25 cellular contexts compared by ENCODE assay signal in the genomic region with DNA sequence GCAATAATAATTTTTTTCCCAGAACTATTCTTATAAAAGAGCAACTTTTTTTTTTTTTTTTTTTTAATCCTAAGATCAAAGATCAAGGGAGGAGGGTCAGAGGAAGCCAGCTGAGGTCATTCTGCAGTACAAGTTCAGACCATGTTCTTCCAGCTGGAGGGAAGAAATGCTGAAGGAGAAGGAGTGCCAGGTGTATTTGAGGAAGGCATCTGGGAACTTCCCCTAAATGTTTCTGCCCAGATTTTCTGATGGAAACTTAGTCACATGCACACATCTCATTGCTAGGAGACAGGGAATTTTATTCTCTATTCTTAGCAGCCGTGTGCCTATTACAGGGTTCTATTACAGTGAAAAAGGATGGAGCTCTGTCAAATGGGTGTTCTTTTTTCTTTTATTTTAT.
A peak's percentile ranks its signal among the peaks of the same experiment; 100 is the strongest.
DNase-seq lines count a peak whose midpoint lies in the region; ATAC-seq, FAIRE-seq and TF ChIP-seq lines count a peak whose summit lies in the region.
"Had no signal": no experiment of that assay in that cellular context is flagged by ENCODE, and none has a peak within 500 bp of the region (broad histone marks: within the 10 kb centered on the region; RNA-seq: fewer than 3 reads in every experiment).

No MANE protein-coding gene starts in this region.

- CTCF ChIA-PET in mammary epithelial cell (lab: Charles Lee; ENCODE audit: low non-redundant PET), result no interaction called here

- intact Hi-C loops in mammary epithelial cell (cut with micrococcal nuclease), result no loop called here
- intact Hi-C loops in breast epithelium (cut with DNase I; ENCODE audit: low total_unique reads), result no loop called here

- H2AFZ ChIP-seq in mammary epithelial cell (ENCODE audit: low read depth, low read length), result no peak overlapping the region

- DNase-seq in mammary epithelial cell, result peak; percentile 24
- DNase-seq in breast epithelium (ENCODE audit: low spot score in 2 of 2), result no peak
- peak; percentile 31 for DNase-seq in bronchial epithelial cell (ENCODE audit: low read depth)
- DNase-seq in foreskin keratinocyte, result peak; percentile 57 to 71
- DNase-seq in HuH-7 (ENCODE audit: low spot score), result no peak
- DNase-seq: AML-193; Caco-2; Calu3; CD4-positive, alpha-beta T cell; CD8-positive, alpha-beta T cell; DMS53; DMS79; DND-41; EL; GDM1 had no signal

- FAIRE-seq in bronchial epithelial cell (lab: Jason Lieb, UNC), result no peak
- FAIRE-seq: A549, D721Med, GM12878, GM12892, GM18507, GM19239 had no signal

- ATAC-seq in foreskin keratinocyte (peak; percentile 64), SK-N-SH treated with all-trans-retinoic acid at 6 μM for 48 hours (no peak)
- ATAC-seq: A549; CD8-positive, alpha-beta T cell; GM12878 had no signal

- H3K9ac ChIP-seq in mammary epithelial cell (ENCODE audit: insufficient read depth, low read length), result no peak overlapping the region
- H3K9ac ChIP-seq: BLaER1 treated with 17β-estradiol and CSF1 and Interleukin-3, amounts not matched to agents 10 nM and 100 nM had no signal

- dilution Hi-C loops in mammary epithelial cell (cut with HindIII; ENCODE audit: low sequenced_read_pairs), result no loop called here

- H3K9me3 ChIP-seq in mammary epithelial cell (replicated peaks; ENCODE audit: insufficient read depth, low read length) (no peaks in the 10 kb centered on the region), breast epithelium (no peaks in the 10 kb centered on the region)
- H3K9me3 ChIP-seq: A549; BLaER1 treated with 17β-estradiol and CSF1 and Interleukin-3, amounts not matched to agents 10 nM and 100 nM; Caco-2 had no signal

- BruUV-seq in mammary epithelial cell (replicated peaks; lab: Mats Ljungman, UMichigan), result no TSS peak

- no peak overlapping the region for H3K4me3 ChIP-seq in mammary epithelial cell (replicated peaks in 1 of 3; ENCODE audit: insufficient read depth in 1 of 3, low read depth in 2 of 3, low read length in 3 of 3)
- no peak overlapping the region for H3K4me3 ChIP-seq in breast epithelium
- no peak overlapping the region for H3K4me3 ChIP-seq in bronchial epithelial cell (ENCODE audit: low read depth, low read length)
- H3K4me3 ChIP-seq: A549; BLaER1 treated with 17β-estradiol and CSF1 and Interleukin-3, amounts not matched to agents 10 nM and 100 nM; GM12878 had no signal

- H3K27ac ChIP-seq in mammary epithelial cell (ENCODE audit: insufficient read depth, low read depth, low read length) (no peak overlapping the region), breast epithelium (no peak overlapping the region), foreskin keratinocyte (no peak overlapping the region)
- H3K27ac ChIP-seq: 22Rv1; A549; BLaER1 treated with 17β-estradiol and CSF1 and Interleukin-3, amounts not matched to agents 10 nM and 100 nM; C4-2B had no signal

- H3K4me1 ChIP-seq in mammary epithelial cell (ENCODE audit: insufficient read depth, low read length) (peaks cover 2% of the 10 kb centered on the region), breast epithelium (no peaks in the 10 kb centered on the region), foreskin keratinocyte (no peaks in the 10 kb centered on the region)
- H3K4me1 ChIP-seq: A549; BLaER1 treated with 17β-estradiol and CSF1 and Interleukin-3, amounts not matched to agents 10 nM and 100 nM; Caco-2 had no signal

- 0% methylated on average over 1 of the region's 1 CpG for WGBS in mammary epithelial cell (ENCODE audit: low coverage, missing lambda C conversion rate)

- TF ChIP-seq POLR2A in breast epithelium (IDR thresholded peaks at IDR 0.05), result no peak

- no peaks in the 10 kb centered on the region for H3K79me2 ChIP-seq in mammary epithelial cell (ENCODE audit: insufficient read depth, low read length)

- H3K4me2 ChIP-seq in mammary epithelial cell (ENCODE audit: insufficient read depth, low read depth, low read length), result no peak overlapping the region
- H3K4me2 ChIP-seq: A549; BLaER1 treated with 17β-estradiol and CSF1 and Interleukin-3, amounts not matched to agents 10 nM and 100 nM had no signal

- no peaks in the 10 kb centered on the region for H3K27me3 ChIP-seq in mammary epithelial cell (ENCODE audit: insufficient read depth, low read length)
- no peaks in the 10 kb centered on the region for H3K27me3 ChIP-seq in breast epithelium
- no peaks in the 10 kb centered on the region for H3K27me3 ChIP-seq in bronchial epithelial cell (ENCODE audit: control insufficient read depth, insufficient read depth, low read length)
- no peaks in the 10 kb centered on the region for H3K27me3 ChIP-seq in foreskin keratinocyte
- H3K27me3 ChIP-seq: BLaER1 treated with 17β-estradiol and CSF1 and Interleukin-3, amounts not matched to agents 10 nM and 100 nM had no signal

- TF ChIP-seq CTCF in mammary epithelial cell (conservative IDR thresholded peaks at IDR 0.05 in 1 of 2, IDR thresholded peaks at IDR 0.05 in 1 of 2; ENCODE audit: extremely low read depth in 1 of 2, insufficient read depth in 1 of 2, low read depth in 1 of 2, low read length in 2 of 2), result no peak
- TF ChIP-seq CTCF in breast epithelium (IDR thresholded peaks at IDR 0.05), result no peak
- TF ChIP-seq CTCF in bronchial epithelial cell (IDR thresholded peaks at IDR 0.05; ENCODE audit: insufficient read depth, low read length, severe bottlenecking), result no peak
- TF ChIP-seq CTCF in foreskin keratinocyte (conservative IDR thresholded peaks at IDR 0.05), result no peak

- H3K36me3 ChIP-seq in mammary epithelial cell (ENCODE audit: insufficient read depth, low read length), result no peaks in the 10 kb centered on the region
- H3K36me3 ChIP-seq in breast epithelium, result no peaks in the 10 kb centered on the region
- H3K36me3 ChIP-seq in bronchial epithelial cell (ENCODE audit: control insufficient read depth, insufficient read depth, low read length), result no peaks in the 10 kb centered on the region
- H3K36me3 ChIP-seq: BLaER1 treated with 17β-estradiol and CSF1 and Interleukin-3, amounts not matched to agents 10 nM and 100 nM had no signal

- no peaks in the 10 kb centered on the region for H4K20me1 ChIP-seq in mammary epithelial cell (ENCODE audit: insufficient read depth, low read length)
- H4K20me1 ChIP-seq: BLaER1 treated with 17β-estradiol and CSF1 and Interleukin-3, amounts not matched to agents 10 nM and 100 nM had no signal

- in situ Hi-C loops in mammary epithelial cell (cut with MboI; ENCODE audit: low sequenced_read_pairs in 2 of 2), result no loop called here

TF ChIP-seq in SK-N-SH treated with all-trans-retinoic acid at 6 μM for 48 hours, 23 proteins besides CTCF, POLR2A, EP300 and RAD21 (continues in another document):
- TF ChIP-seq ARNTL (CRISPR knock-in tag; IDR thresholded peaks at IDR 0.05; ENCODE audit: borderline replicate concordance, low read depth), result no peak
- TF ChIP-seq OSR1 (CRISPR knock-in tag; IDR thresholded peaks at IDR 0.05), result no peak
- no peak for TF ChIP-seq ISL1 (CRISPR knock-in tag; IDR thresholded peaks at IDR 0.05)
- TF ChIP-seq, protein P1, sequence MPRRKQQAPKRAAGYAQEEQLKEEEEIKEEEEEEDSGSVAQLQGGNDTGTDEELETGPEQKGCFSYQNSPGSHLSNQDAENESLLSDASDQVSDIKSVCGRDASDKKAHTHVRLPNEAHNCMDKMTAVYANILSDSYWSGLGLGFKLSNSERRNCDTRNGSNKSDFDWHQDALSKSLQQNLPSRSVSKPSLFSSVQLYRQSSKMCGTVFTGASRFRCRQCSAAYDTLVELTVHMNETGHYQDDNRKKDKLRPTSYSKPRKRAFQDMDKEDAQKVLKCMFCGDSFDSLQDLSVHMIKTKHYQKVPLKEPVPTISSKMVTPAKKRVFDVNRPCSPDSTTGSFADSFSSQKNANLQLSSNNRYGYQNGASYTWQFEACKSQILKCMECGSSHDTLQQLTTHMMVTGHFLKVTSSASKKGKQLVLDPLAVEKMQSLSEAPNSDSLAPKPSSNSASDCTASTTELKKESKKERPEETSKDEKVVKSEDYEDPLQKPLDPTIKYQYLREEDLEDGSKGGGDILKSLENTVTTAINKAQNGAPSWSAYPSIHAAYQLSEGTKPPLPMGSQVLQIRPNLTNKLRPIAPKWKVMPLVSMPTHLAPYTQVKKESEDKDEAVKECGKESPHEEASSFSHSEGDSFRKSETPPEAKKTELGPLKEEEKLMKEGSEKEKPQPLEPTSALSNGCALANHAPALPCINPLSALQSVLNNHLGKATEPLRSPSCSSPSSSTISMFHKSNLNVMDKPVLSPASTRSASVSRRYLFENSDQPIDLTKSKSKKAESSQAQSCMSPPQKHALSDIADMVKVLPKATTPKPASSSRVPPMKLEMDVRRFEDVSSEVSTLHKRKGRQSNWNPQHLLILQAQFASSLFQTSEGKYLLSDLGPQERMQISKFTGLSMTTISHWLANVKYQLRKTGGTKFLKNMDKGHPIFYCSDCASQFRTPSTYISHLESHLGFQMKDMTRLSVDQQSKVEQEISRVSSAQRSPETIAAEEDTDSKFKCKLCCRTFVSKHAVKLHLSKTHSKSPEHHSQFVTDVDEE (CRISPR knock-in tag; IDR thresholded peaks at IDR 0.05), result no peak
- no peak for TF ChIP-seq ZFP3 (CRISPR knock-in tag; IDR thresholded peaks at IDR 0.05)
- TF ChIP-seq, protein P2, sequence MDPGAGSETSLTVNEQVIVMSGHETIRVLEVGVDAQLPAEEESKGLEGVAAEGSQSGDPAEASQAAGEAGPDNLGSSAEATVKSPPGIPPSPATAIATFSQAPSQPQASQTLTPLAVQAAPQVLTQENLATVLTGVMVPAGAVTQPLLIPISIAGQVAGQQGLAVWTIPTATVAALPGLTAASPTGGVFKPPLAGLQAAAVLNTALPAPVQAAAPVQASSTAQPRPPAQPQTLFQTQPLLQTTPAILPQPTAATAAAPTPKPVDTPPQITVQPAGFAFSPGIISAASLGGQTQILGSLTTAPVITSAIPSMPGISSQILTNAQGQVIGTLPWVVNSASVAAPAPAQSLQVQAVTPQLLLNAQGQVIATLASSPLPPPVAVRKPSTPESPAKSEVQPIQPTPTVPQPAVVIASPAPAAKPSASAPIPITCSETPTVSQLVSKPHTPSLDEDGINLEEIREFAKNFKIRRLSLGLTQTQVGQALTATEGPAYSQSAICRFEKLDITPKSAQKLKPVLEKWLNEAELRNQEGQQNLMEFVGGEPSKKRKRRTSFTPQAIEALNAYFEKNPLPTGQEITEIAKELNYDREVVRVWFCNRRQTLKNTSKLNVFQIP (CRISPR knock-in tag; IDR thresholded peaks at IDR 0.05; ENCODE audit: borderline replicate concordance, low read depth), result no peak
- no peak for TF ChIP-seq ZNF70 (CRISPR knock-in tag; IDR thresholded peaks at IDR 0.05)
- TF ChIP-seq, protein P3, sequence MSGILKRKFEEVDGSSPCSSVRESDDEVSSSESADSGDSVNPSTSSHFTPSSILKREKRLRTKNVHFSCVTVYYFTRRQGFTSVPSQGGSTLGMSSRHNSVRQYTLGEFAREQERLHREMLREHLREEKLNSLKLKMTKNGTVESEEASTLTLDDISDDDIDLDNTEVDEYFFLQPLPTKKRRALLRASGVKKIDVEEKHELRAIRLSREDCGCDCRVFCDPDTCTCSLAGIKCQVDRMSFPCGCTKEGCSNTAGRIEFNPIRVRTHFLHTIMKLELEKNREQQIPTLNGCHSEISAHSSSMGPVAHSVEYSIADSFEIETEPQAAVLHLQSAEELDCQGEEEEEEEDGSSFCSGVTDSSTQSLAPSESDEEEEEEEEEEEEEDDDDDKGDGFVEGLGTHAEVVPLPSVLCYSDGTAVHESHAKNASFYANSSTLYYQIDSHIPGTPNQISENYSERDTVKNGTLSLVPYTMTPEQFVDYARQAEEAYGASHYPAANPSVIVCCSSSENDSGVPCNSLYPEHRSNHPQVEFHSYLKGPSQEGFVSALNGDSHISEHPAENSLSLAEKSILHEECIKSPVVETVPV (CRISPR knock-in tag; IDR thresholded peaks at IDR 0.05), result no peak

Comparison
In these comparisons a context has a peak if more than half of its experiments do, and no peak if none do; other contexts are left out.
1. DNase-seq: peak in mammary epithelial cell (single experiment), bronchial epithelial cell (single experiment) and foreskin keratinocyte (2 of 2); none in breast epithelium (0 of 2) and HuH-7 (single experiment).